ENCODE assay signal across 8 cellular contexts in genomic region chr1:43946244-43947060, GRCh38. TPM values are rescaled to one million over a fixed set of nuclear protein-coding genes. Genes with fewer than 3 reads are reported as not detected.
DNase-seq lines count a peak whose midpoint lies in the region; ATAC-seq and TF ChIP-seq lines count a peak whose summit lies in the region.

Gene IPO13 (plus strand): TSS chr1:43946950. CDS start chr1:43947601, 651 bp downstream.

- DNase-seq in BJ (ENCODE audit: low read depth) (peak; percentile 68), NCI-H510A (lab: John Stamatoyannopoulos, UW) (peak; percentile 100), left colon (peak; percentile 95 to 96)
- peak; percentile 94 to 96 for DNase-seq in activated CD4-positive, alpha-beta T cell treated with anti-CD3 and anti-CD28 coated beads for 4 hours
- peak; percentile 96 for DNase-seq in stimulated activated CD4-positive, alpha-beta T cell treated with anti-CD3 and anti-CD28 coated beads, Interleukin-1b, Interleukin-23, amount 100 ng/mL, for 48 hours

- intact Hi-C loops in left colon (cut with DNase I, micrococcal nuclease), result no loop called here

- H3K27ac ChIP-seq in cingulate gyrus (ENCODE audit: low read depth, low read length), result peak within 1 kb of the TSS; percentile 99

- TF ChIP-seq CTCF in BJ (IDR thresholded peaks at IDR 0.05; ENCODE audit: insufficient read depth, low read depth, low read length), result peak; percentile 72

- no peaks in the 10 kb centered on the region for H3K27me3 ChIP-seq in BJ (ENCODE audit: control insufficient read depth, insufficient read depth, low read length)

- CTCF ChIA-PET in BJ (lab: Yijun Ruan, JAX), result interaction anchor here (0.7 to 5.8 kb wide), 12 partner anchors 11 to 722 kb away, joined by 3 to 54 read pairs (median 4); partner anchors contain the start of gene ARTN

- H3K4me3 ChIP-seq in BJ (ENCODE audit: low read depth, low read length), result peak within 1 kb of the TSS; percentile 90

- peaks cover 5% of the 10 kb centered on the region for H3K36me3 ChIP-seq in BJ (ENCODE audit: control insufficient read depth, insufficient read depth, low read length)

- TF ChIP-seq POLR2A in GM19193 (IDR thresholded peaks at IDR 0.05; ENCODE audit: extremely low read depth, insufficient read depth, insufficient read length), result peak; percentile 93

- ATAC-seq in HG03439 (IDR thresholded peaks at IDR 0.05; ENCODE audit: unreplicated experiment) (peak; percentile 94), left colon (peak; percentile 95)

- POLR2A ChIA-PET in BJ (lab: Charles Lee), result no interaction called here

RNA-seq across cellular contexts. Expression of gene IPO13, which starts in this region (rescaled TPM):
- 13.4 and 24.8 TPM in 2 replicates for polyA plus RNA-seq in BJ (2011; rRNA removed)
- 31.0 and 37.8 TPM in 2 replicates for polyA minus RNA-seq in BJ (2011; rRNA and poly(A)+ RNA removed)
- total RNA-seq in left colon, result 10 to 100 TPM; 19.2 to 27.4 TPM

Comparison
In these comparisons a context has a peak if more than half of its experiments do, and no peak if none do; other contexts are left out.
1. Peak in every context shown above with its lines: DNase-seq, ATAC-seq, H3K4me3 ChIP-seq and H3K27ac ChIP-seq.